ENCODE assay signal across 30 cellular contexts in genomic region chr17:41998497-41998896, GRCh38.
"Had no signal": no experiment of that assay in that cellular context is flagged by ENCODE, and none has a peak within 500 bp of the region (broad histone marks: within the 10 kb centered on the region; RNA-seq: fewer than 3 reads in every experiment).

No MANE protein-coding gene starts in this region.

- H3K27ac Mint-ChIP-seq: activated B cell treated with CpG ODN at 0.5 μM for 24 hours; activated CD4-positive, alpha-beta memory T cell treated with anti-CD3 and anti-CD28 coated beads for 36 hours; activated naive CD4-positive, alpha-beta T cell treated with anti-CD3 and anti-CD28 coated beads, Interleukin-2, amount 10 ng/mL, durations not matched to agents 7 days and 5 days; activated naive CD8-positive, alpha-beta T cell; activated naive CD8-positive, alpha-beta T cell treated with anti-CD3 and anti-CD28 coated beads, Interleukin-2, amount 50 U/mL, for 24 hours; activated T-helper 1 cell treated with anti-CD3 and anti-CD28 coated beads, Interleukin-12 subunit alpha, Interleukin-12 subunit beta, Interleukin-2, Interleukin-4 antibody, amounts not matched to agents 30 ng/mL and 10 ng/mL and 1 ng/mL, durations not matched to agents 14 hours and 24 hours and 36 hours; brain; T-helper 1 cell treated with Interleukin-12 subunit alpha and Interleukin-12 subunit beta and Interleukin-4 antibody, amounts not matched to agents 30 μg/mL and 1 μg/mL, for 36 hours had no signal

- H3K27ac ChIP-seq: SJCRH30, SK-N-MC, VCaP had no signal

- ATAC-seq: activated naive CD8-positive, alpha-beta T cell treated with anti-CD3 and anti-CD28 coated beads, Interleukin-2, amount 50 U/mL, for 24 hours; activated T-cell treated with anti-CD3 and anti-CD28 coated beads, Interleukin-2, amount 50 U/mL, for 4 hours; Panc1 had no signal

- H3K27me3 ChIP-seq: SJCRH30 had no signal

- H3K9me3 ChIP-seq: SJCRH30 had no signal

- H3K9me3 Mint-ChIP-seq: activated B cell treated with CpG ODN at 0.5 μM for 24 hours; activated CD4-positive, alpha-beta memory T cell treated with anti-CD3 and anti-CD28 coated beads for 36 hours; activated naive CD4-positive, alpha-beta T cell treated with anti-CD3 and anti-CD28 coated beads, Interleukin-2, amount 10 ng/mL, durations not matched to agents 7 days and 5 days; activated naive CD8-positive, alpha-beta T cell treated with anti-CD3 and anti-CD28 coated beads, Interleukin-2, amount 50 U/mL, for 24 hours; activated T-cell treated with anti-CD3 and anti-CD28 coated beads, Interleukin-2, amount 50 U/mL, for 4 hours; activated T-helper 1 cell treated with anti-CD3 and anti-CD28 coated beads, Interleukin-12 subunit alpha, Interleukin-12 subunit beta, Interleukin-2, Interleukin-4 antibody, amounts not matched to agents 30 ng/mL and 10 ng/mL and 1 ng/mL, durations not matched to agents 14 hours and 24 hours and 36 hours; brain; T-helper 1 cell treated with Interleukin-12 subunit alpha and Interleukin-12 subunit beta and Interleukin-4 antibody, amounts not matched to agents 30 μg/mL and 1 μg/mL, for 36 hours had no signal

- H3K4me3 ChIP-seq: SJCRH30, SK-N-MC had no signal

- DNase-seq: activated B cell treated with CpG ODN at 0.5 μM for 24 hours; activated CD4-positive, alpha-beta memory T cell treated with anti-CD3 and anti-CD28 coated beads for 36 hours; activated CD4-positive, alpha-beta T cell treated with anti-CD3 and anti-CD28 coated beads for 4 hours; activated CD4-positive, alpha-beta T cell treated with anti-CD3 and anti-CD28 coated beads, Interleukin-2, amount 50 U/mL, for 1 hour; activated CD4-positive, CD25-positive, alpha-beta regulatory T cell treated with anti-CD3 and anti-CD28 coated beads, Interleukin-2, amount 50 U/mL, for 72 hours; activated CD8-positive, alpha-beta memory T cell treated with anti-CD3 and anti-CD28 coated beads, Interleukin-2, amount 50 U/mL, for 4 hours; activated gamma-delta T cell treated with Interleukin-2 at 50 U/mL for 16 hours; activated naive CD4-positive, alpha-beta T cell treated with anti-CD3 and anti-CD28 coated beads, Interleukin-2, amount 10 ng/mL, durations not matched to agents 7 days and 5 days; activated naive CD8-positive, alpha-beta T cell treated with anti-CD3 and anti-CD28 coated beads, Interleukin-2, amount 50 U/mL, for 24 hours; activated T-cell treated with anti-CD3 and anti-CD28 coated beads for 4 hours; activated T-cell treated with anti-CD3 and anti-CD28 coated beads, Interleukin-2, amount 50 U/mL, for 4 hours; anterior cingulate cortex; caudate nucleus; cerebellar nuclear complex; NCI-H1048; NCI-H1436 treated with DMSO at 0.1 percent for 48 hours; NCI-H1694 treated with DMSO at 0.1 percent for 48 hours; NCI-H2029; NCI-H345; NCI-H524 treated with DMSO at 0.1 percent for 48 hours; SHP77; SJCRH30; T-helper 9 cell had no signal

- H3K4me3 Mint-ChIP-seq: activated B cell treated with CpG ODN at 0.5 μM for 24 hours; activated CD4-positive, alpha-beta memory T cell treated with anti-CD3 and anti-CD28 coated beads for 36 hours; activated naive CD4-positive, alpha-beta T cell treated with anti-CD3 and anti-CD28 coated beads, Interleukin-2, amount 10 ng/mL, durations not matched to agents 7 days and 5 days; activated naive CD8-positive, alpha-beta T cell; activated naive CD8-positive, alpha-beta T cell treated with anti-CD3 and anti-CD28 coated beads, Interleukin-2, amount 50 U/mL, for 24 hours; activated T-cell treated with anti-CD3 and anti-CD28 coated beads, Interleukin-2, amount 50 U/mL, for 4 hours; activated T-helper 1 cell treated with anti-CD3 and anti-CD28 coated beads, Interleukin-12 subunit alpha, Interleukin-12 subunit beta, Interleukin-2, Interleukin-4 antibody, amounts not matched to agents 30 ng/mL and 10 ng/mL and 1 ng/mL, durations not matched to agents 14 hours and 24 hours and 36 hours; brain; T-helper 1 cell treated with Interleukin-12 subunit alpha and Interleukin-12 subunit beta and Interleukin-4 antibody, amounts not matched to agents 30 μg/mL and 1 μg/mL, for 36 hours had no signal

- H3K27me3 Mint-ChIP-seq: activated B cell treated with CpG ODN at 0.5 μM for 24 hours; activated CD4-positive, alpha-beta memory T cell treated with anti-CD3 and anti-CD28 coated beads for 36 hours; activated naive CD4-positive, alpha-beta T cell treated with anti-CD3 and anti-CD28 coated beads, Interleukin-2, amount 10 ng/mL, durations not matched to agents 7 days and 5 days; activated naive CD8-positive, alpha-beta T cell; activated naive CD8-positive, alpha-beta T cell treated with anti-CD3 and anti-CD28 coated beads, Interleukin-2, amount 50 U/mL, for 24 hours; brain had no signal
